8 cellular contexts compared by ENCODE assay signal in genomic region chr18:48445540-48445939, GRCh38. TPM values are rescaled to one million over a fixed set of nuclear protein-coding genes. Genes with fewer than 3 reads are reported as not detected.
DNase-seq lines count a peak whose midpoint lies in the region; ATAC-seq, FAIRE-seq and TF ChIP-seq lines count a peak whose summit lies in the region.

No MANE protein-coding gene starts in this region.

- H3K9me3 ChIP-seq in ovary (no peaks in the 10 kb centered on the region), tibial artery (no peaks in the 10 kb centered on the region)

- H3K36me3 ChIP-seq in BJ (ENCODE audit: control insufficient read depth, insufficient read depth, low read length) (no peaks in the 10 kb centered on the region), ovary (no peaks in the 10 kb centered on the region), tibial artery (no peaks in the 10 kb centered on the region)

- intact Hi-C loops in ovary (cut with DNase I) (loop anchor here in 3 of 4 donors (5.0 to 10.0 kb wide), 2 partner anchors 111 to 413 kb away; no protein-coding TSS in a partner anchor), tibial artery (cut with DNase I; ENCODE audit: low total_unique reads) (loop anchor here (5.0 to 10.0 kb wide), 4 partner anchors 111 to 511 kb away; partner anchors contain the start of gene SMAD2)

- POLR2A ChIA-PET in BJ (lab: Charles Lee): no interaction called here

- H3K4me3 ChIP-seq in BJ (ENCODE audit: low read depth, low read length) (no peak overlapping the region), LNCaP clone FGC (ENCODE audit: low read depth, low read length) (no peak overlapping the region), foreskin fibroblast (ENCODE audit: low read depth in 1 of 2, low read length in 2 of 2) (no peak overlapping the region), ovary (no peak overlapping the region), tibial artery (no peak overlapping the region)

- DNase-seq in BJ (ENCODE audit: low read depth) (no peak), LNCaP clone FGC (ENCODE audit: low read depth) (peak; percentile 59), RCC 7860 (ENCODE audit: low spot score) (peak; percentile 29), foreskin fibroblast (peak; percentile 61 to 86), ovary (peak; percentile 43 to 73 (median 59)), tibial artery (peak; percentile 86 to 90)
- DNase-seq in activated T-cell treated with anti-CD3 and anti-CD28 coated beads, Interleukin-2, amount 50 U/mL, for 48 hours: peak; percentile 84 to 85

- no peak for FAIRE-seq in RCC 7860 (lab: Jason Lieb, UNC)

- ATAC-seq in GM19328 (IDR thresholded peaks at IDR 0.05; ENCODE audit: unreplicated experiment): peak; percentile 68

- TF ChIP-seq POLR2A in ovary (IDR thresholded peaks at IDR 0.05): no peak

- CTCF ChIA-PET in BJ (lab: Yijun Ruan, JAX): interaction anchor here (0.6 to 5.9 kb wide), 29 partner anchors 9 to 419 kb away, joined by 3 to 61 read pairs (median 4); no protein-coding TSS in a partner anchor

- TF ChIP-seq EP300 in ovary (IDR thresholded peaks at IDR 0.05): no peak

- TF ChIP-seq CTCF in BJ (IDR thresholded peaks at IDR 0.05; ENCODE audit: insufficient read depth, low read depth, low read length): peak; percentile 98
- TF ChIP-seq CTCF in LNCaP clone FGC (IDR thresholded peaks at IDR 0.05; ENCODE audit: control insufficient read depth, extremely low read depth, insufficient read depth): peak; percentile 92
- TF ChIP-seq CTCF in foreskin fibroblast (IDR thresholded peaks at IDR 0.05; ENCODE audit: low read depth, low read length): peak; percentile 98
- TF ChIP-seq CTCF in ovary (IDR thresholded peaks at IDR 0.05): peak; percentile 29 to 51 (median 44)
- peak; percentile 77 to 84 for TF ChIP-seq CTCF in tibial artery (IDR thresholded peaks at IDR 0.05)

- WGBS in ovary, 3 donors: 89 to 96% (median 93%) methylated on average over 3 of the region's 3 CpGs

- no peak overlapping the region for H3K27ac ChIP-seq in ovary
- H3K27ac ChIP-seq in tibial artery: peak overlapping the region in 1 of 2 donors; percentile 42

- H3K27me3 ChIP-seq in BJ (ENCODE audit: control insufficient read depth, insufficient read depth, low read length) (peaks cover 44% of the 10 kb centered on the region), ovary (no peaks in the 10 kb centered on the region), tibial artery (no peaks in the 10 kb centered on the region)

- H3K4me1 ChIP-seq in ovary (ENCODE audit: insufficient read depth) (peaks cover 6% of the 10 kb centered on the region), tibial artery (peaks cover 0 to 41% (median 32%) of the 10 kb centered on the region in 4 donors)

RNA-seq across cellular contexts. Expression of gene ZBTB7C, which starts 36.4 kb away (rescaled TPM):
- polyA plus RNA-seq in BJ (2011; rRNA removed) (not detected in 2 replicates), ovary (1 to 10 TPM; 2.8 to 6.5 TPM)
- polyA minus RNA-seq in BJ (2011; rRNA and poly(A)+ RNA removed): not detected in 2 replicates
- 10 to 100 TPM in 6 of 7 donors, 1 to 10 TPM in 1; 1.5 to 26.6 (median 17.3) TPM for total RNA-seq in ovary

Comparison
In these comparisons a context has a peak if more than half of its experiments do, and no peak if none do; other contexts are left out.
1. CTCF ChIP-seq: peak in every context shown above with its lines; median percentile 98 in BJ; 98 in foreskin fibroblast; 92 in LNCaP clone FGC; 80 in tibial artery; 44 in ovary.